ENCODE assay signal across 8 cellular contexts in the genomic region with DNA sequence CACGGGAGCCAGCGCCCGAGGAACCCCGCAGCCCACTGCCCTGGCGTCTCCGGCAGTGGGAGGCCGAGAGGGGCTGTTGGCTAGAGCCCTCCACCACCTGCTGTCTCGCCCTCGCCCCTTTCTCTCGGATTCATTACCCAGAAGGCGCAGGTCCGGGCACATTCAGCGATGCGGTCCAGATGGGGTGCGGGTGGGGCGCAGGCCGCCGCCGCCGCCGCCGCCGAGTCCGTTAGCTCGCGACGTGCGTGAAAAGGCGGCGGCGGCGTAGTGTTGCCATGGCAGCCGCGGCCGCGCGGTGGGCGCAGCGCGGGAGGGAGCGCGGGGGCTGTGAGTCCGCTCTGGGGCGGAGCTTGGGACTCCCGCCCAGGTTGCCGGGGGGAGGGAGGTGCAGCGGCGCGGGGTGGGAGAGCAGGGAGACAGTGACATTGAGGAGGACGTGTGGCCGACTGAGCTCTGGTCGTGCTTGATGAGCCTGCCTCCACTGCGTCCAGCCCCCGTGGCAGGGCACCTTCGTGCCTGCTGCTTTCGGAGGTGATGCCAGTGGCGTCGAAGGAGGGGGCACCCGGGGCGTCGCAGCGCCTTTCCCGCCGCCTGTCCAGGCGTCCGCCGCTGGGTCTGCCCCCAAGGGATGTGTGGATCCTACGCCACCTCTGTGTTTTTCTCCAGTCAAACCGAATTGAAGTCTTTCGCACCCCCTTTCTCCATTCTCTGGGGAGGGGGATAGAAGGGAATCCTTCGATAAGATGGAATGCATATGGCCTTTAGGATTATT. TPM values are rescaled to one million over a fixed set of nuclear protein-coding genes. Genes with fewer than 3 reads are reported as not detected.
DNase-seq lines count a peak whose midpoint lies in the region; ATAC-seq and TF ChIP-seq lines count a peak whose summit lies in the region.

Gene KATNAL1 (minus strand): TSS at position 358 of the 772 bp plus-strand sequence. CDS start 23,774 bp downstream, outside the sequence.

- H3K9me3 ChIP-seq in PC-3 (ENCODE audit: low read length) = no peaks in the 10 kb centered on the region
- no peaks in the 10 kb centered on the region for H3K9me3 ChIP-seq in naive thymus-derived CD4-positive, alpha-beta T cell (ENCODE audit: control insufficient read depth in 2 of 3, low read length in 3 of 3)

- peak within 1 kb of the TSS; percentile 78 for H3K4me3 ChIP-seq in PC-3 (ENCODE audit: low read length)
- H3K4me3 ChIP-seq in naive thymus-derived CD4-positive, alpha-beta T cell (ENCODE audit: low read length) = peak within 1 kb of the TSS; percentile 96

- peak within 1 kb of the TSS; percentile 91 for H3K9ac ChIP-seq in PC-3 (ENCODE audit: low read length)

- H3K79me2 ChIP-seq in PC-3 (ENCODE audit: low read length) = peaks cover 39% of the 10 kb centered on the region

- peak within 1 kb of the TSS; percentile 26 for H3K27ac ChIP-seq in PC-3 (ENCODE audit: low read length)
- H3K27ac ChIP-seq in naive thymus-derived CD4-positive, alpha-beta T cell (ENCODE audit: low read depth, low read length) = peak within 1 kb of the TSS; percentile 78

- H3F3A ChIP-seq in PC-3 (ENCODE audit: low read length, unreplicated experiment) = no peaks in the 10 kb centered on the region

- no peaks in the 10 kb centered on the region for H3K27me3 Mint-ChIP-seq in naive thymus-derived CD4-positive, alpha-beta T cell
- H3K27me3 Mint-ChIP-seq in stimulated activated memory B cell treated with anti-CD40 and anti-IgM and Interleukin-4, amounts not matched to agents 10 μg/mL and 1 μg/mL and 100 μg/mL, for 72 hours = no peaks in the 10 kb centered on the region

- no peak for TF ChIP-seq CTCF in PC-3 (conservative IDR thresholded peaks at IDR 0.05; ENCODE audit: low read depth, low read length)

- H3K9me2 ChIP-seq in PC-3 (replicated peaks; ENCODE audit: low read length) = no peaks in the 10 kb centered on the region

- peak within 1 kb of the TSS; percentile 79 to 92 (median 89) for H3K4me3 Mint-ChIP-seq in naive thymus-derived CD4-positive, alpha-beta T cell
- H3K4me3 Mint-ChIP-seq in stimulated activated memory B cell treated with anti-CD40 and anti-IgM and Interleukin-4, amounts not matched to agents 10 μg/mL and 1 μg/mL and 100 μg/mL, for 72 hours = peak within 1 kb of the TSS; percentile 86

- no peaks in the 10 kb centered on the region for H3K9me3 Mint-ChIP-seq in naive thymus-derived CD4-positive, alpha-beta T cell
- no peaks in the 10 kb centered on the region for H3K9me3 Mint-ChIP-seq in stimulated activated memory B cell treated with anti-CD40 and anti-IgM and Interleukin-4, amounts not matched to agents 10 μg/mL and 1 μg/mL and 100 μg/mL, for 72 hours

- H3K27me3 ChIP-seq in PC-3 (ENCODE audit: low read length) = no peaks in the 10 kb centered on the region
- H3K27me3 ChIP-seq in naive thymus-derived CD4-positive, alpha-beta T cell (ENCODE audit: control insufficient read depth in 2 of 2, insufficient read depth in 2 of 2, low read length in 2 of 2) = no peaks in the 10 kb centered on the region

- peak; percentile 70 for DNase-seq in DMS153 (lab: John Stamatoyannopoulos, UW)
- peak; percentile 69 for DNase-seq in HuH-7 (ENCODE audit: low spot score)
- DNase-seq in PC-3 = peak; percentile 55
- peak; percentile 80 to 82 for DNase-seq in activated T-cell treated with anti-CD3 and anti-CD28 coated beads, Interleukin-2, amount 50 U/mL, for 48 hours
- peak; percentile 74 for DNase-seq in fibroblast of gingiva (ENCODE audit: low read depth)
- peak in 3 of 9 donors; percentile 56 to 71 (median 70) for DNase-seq in naive thymus-derived CD4-positive, alpha-beta T cell

- H3K36me3 Mint-ChIP-seq in naive thymus-derived CD4-positive, alpha-beta T cell = peaks cover 0 to 8% (median 0%) of the 10 kb centered on the region in 5 donors
- no peaks in the 10 kb centered on the region for H3K36me3 Mint-ChIP-seq in stimulated activated memory B cell treated with anti-CD40 and anti-IgM and Interleukin-4, amounts not matched to agents 10 μg/mL and 1 μg/mL and 100 μg/mL, for 72 hours

- no peaks in the 10 kb centered on the region for H3K36me3 ChIP-seq in PC-3 (ENCODE audit: low read depth, low read length)
- peaks cover 0 to 5% (median 0%) of the 10 kb centered on the region in 3 experiments for H3K36me3 ChIP-seq in naive thymus-derived CD4-positive, alpha-beta T cell (ENCODE audit: control insufficient read depth in 2 of 3, insufficient read depth in 3 of 3, low read length in 3 of 3)

- CTCF ChIA-PET in PC-3 (lab: Charles Lee) = interaction anchor here (0.8 kb wide), 1 partner anchor 175 kb away, joined by 4 read pairs; no protein-coding TSS in a partner anchor
- CTCF ChIA-PET in naive thymus-derived CD4-positive, alpha-beta T cell (lab: Charles Lee) = interaction anchor here (1.3 to 1.9 kb wide), 3 partner anchors 10 to 175 kb away, joined by 4 to 8 read pairs (median 7); no protein-coding TSS in a partner anchor

- intact Hi-C loops in PC-3 (cut with micrococcal nuclease) = loop anchor here (5.0 kb wide), 1 partner anchor 50 kb away; no protein-coding TSS in a partner anchor
- intact Hi-C loops in naive thymus-derived CD4-positive, alpha-beta T cell (cut with micrococcal nuclease) = loop anchor here (1.0 to 5.0 kb wide), 18 partner anchors 39 to 855 kb away; partner anchors contain the start of genes USPL1 (in 2 of the 2), SLC7A1 (in 1 of the 2) and UBL3 (in 1 of the 2)

- peak within 1 kb of the TSS; percentile 100 for H2AFZ ChIP-seq in PC-3 (ENCODE audit: low read length)

- H3K27ac Mint-ChIP-seq in naive thymus-derived CD4-positive, alpha-beta T cell = peak within 1 kb of the TSS in 8 of 9 donors; percentile 37 to 89 (median 82)
- peak within 1 kb of the TSS; percentile 91 for H3K27ac Mint-ChIP-seq in stimulated activated memory B cell treated with anti-CD40 and anti-IgM and Interleukin-4, amounts not matched to agents 10 μg/mL and 1 μg/mL and 100 μg/mL, for 72 hours

- BruUV-seq in PC-3 (replicated peaks; lab: Mats Ljungman, UMichigan) = no TSS peak

- peaks cover 16% of the 10 kb centered on the region for H3K4me1 ChIP-seq in PC-3 (ENCODE audit: insufficient read depth, low read length)
- peaks cover 0 to 4% of the 10 kb centered on the region in 2 donors for H3K4me1 ChIP-seq in naive thymus-derived CD4-positive, alpha-beta T cell (ENCODE audit: control insufficient read depth in 2 of 2, insufficient read depth in 2 of 2, low read length in 2 of 2)

- ATAC-seq in GM21447 (IDR thresholded peaks at IDR 0.05; ENCODE audit: unreplicated experiment) = peak; percentile 50
- peak; percentile 73 for ATAC-seq in PC-3
- peak; percentile 75 for ATAC-seq in naive thymus-derived CD4-positive, alpha-beta T cell
- peak; percentile 86 for ATAC-seq in stimulated activated memory B cell treated with anti-CD40 and anti-IgM and Interleukin-4, amounts not matched to agents 10 μg/mL and 1 μg/mL and 100 μg/mL, for 72 hours

- H3K4me2 ChIP-seq in PC-3 (ENCODE audit: low read length) = peak within 1 kb of the TSS; percentile 87

- no peaks in the 10 kb centered on the region for H4K20me1 ChIP-seq in PC-3 (ENCODE audit: low read length)

- H3K4me1 Mint-ChIP-seq in naive thymus-derived CD4-positive, alpha-beta T cell = peaks cover 0 to 47% (median 7%) of the 10 kb centered on the region in 7 donors
- H3K4me1 Mint-ChIP-seq in stimulated activated memory B cell treated with anti-CD40 and anti-IgM and Interleukin-4, amounts not matched to agents 10 μg/mL and 1 μg/mL and 100 μg/mL, for 72 hours = peaks cover 52% of the 10 kb centered on the region

- POLR2A ChIA-PET in PC-3 (lab: Charles Lee; ENCODE audit: unreplicated experiment) = interaction anchor here (0.6 kb wide), 1 partner anchor 509 kb away, joined by 3 read pairs; no protein-coding TSS in a partner anchor
- POLR2A ChIA-PET in naive thymus-derived CD4-positive, alpha-beta T cell (lab: Charles Lee) = interaction anchor here (0.7 to 3.5 kb wide), 14 partner anchors 9 to 159 kb away, joined by 3 to 14 read pairs (median 3); partner anchors contain the start of genes HMGB1 and UBE2L5

RNA-seq across cellular contexts. Expression of gene KATNAL1, which starts in this region (rescaled TPM):
- 4.1 and 4.3 TPM in 2 replicates for total RNA-seq in PC-3 (2014; rRNA removed)
- total RNA-seq in naive thymus-derived CD4-positive, alpha-beta T cell = 10 to 100 TPM in 1 of 5 experiments, 1 to 10 TPM in 3, under 1 TPM in 1; 0.89 to 16.8 (median 4.2) TPM
- 1 to 10 TPM in 1 of 2 donors, under 1 TPM in 1; 0.25 to 1.4 TPM for polyA plus RNA-seq in naive thymus-derived CD4-positive, alpha-beta T cell
